In the genomic region with DNA sequence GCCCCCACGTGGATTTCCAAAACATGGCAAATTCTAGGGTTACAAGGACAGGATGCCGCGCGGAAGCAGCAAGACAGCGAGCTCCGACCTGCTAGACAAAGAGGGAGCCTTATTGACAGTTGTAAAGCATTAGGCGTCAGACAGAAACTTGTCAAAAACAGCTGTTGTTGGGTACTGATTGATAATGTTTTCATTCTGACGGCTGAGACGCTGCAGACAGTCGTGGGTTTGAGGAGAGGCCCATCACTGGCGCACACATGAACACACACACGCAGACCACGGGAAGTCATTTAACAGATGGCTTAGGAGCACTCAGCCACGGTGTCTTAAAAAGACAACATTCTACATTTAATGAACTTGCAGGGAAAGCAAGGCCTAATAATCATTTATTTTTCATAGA, we compare ENCODE assay signal across 19 cellular contexts.
DNase-seq lines count a peak whose midpoint lies in the region; ATAC-seq, FAIRE-seq and TF ChIP-seq lines count a peak whose summit lies in the region.
"Had no signal": no experiment of that assay in that cellular context is flagged by ENCODE, and none has a peak within 500 bp of the region (broad histone marks: within the 10 kb centered on the region; RNA-seq: fewer than 3 reads in every experiment).

No MANE protein-coding gene starts in this region.

- no peaks in the 10 kb centered on the region for H3K27me3 ChIP-seq in astrocyte (ENCODE audit: insufficient read depth, low read length)
- H3K27me3 ChIP-seq in neuronal stem cell (ENCODE audit: control insufficient read depth in 3 of 3, insufficient read depth in 3 of 3, low read depth in 1 of 3, low read length in 3 of 3): no peaks in the 10 kb centered on the region
- peaks cover 0 to 2% of the 10 kb centered on the region in 2 donors for H3K27me3 ChIP-seq in aorta (ENCODE audit: control insufficient read depth in 1 of 2, insufficient read depth in 2 of 2, low read length in 1 of 2)
- H3K27me3 ChIP-seq in trophoblast cell (ENCODE audit: insufficient read depth, low read length): no peaks in the 10 kb centered on the region
- H3K27me3 ChIP-seq: brain microvascular endothelial cell, pancreas, sigmoid colon, upper lobe of left lung had no signal

- H4K91ac ChIP-seq in neuronal stem cell (ENCODE audit: low read depth, low read length, poor library complexity) (no peak overlapping the region), trophoblast cell (ENCODE audit: low read depth, low read length) (no peak overlapping the region)

- H3K36me3 ChIP-seq in astrocyte (ENCODE audit: insufficient read depth, low read length): no peaks in the 10 kb centered on the region
- no peaks in the 10 kb centered on the region for H3K36me3 ChIP-seq in neuronal stem cell (replicated peaks in 1 of 2; ENCODE audit: control insufficient read depth in 2 of 2, insufficient read depth in 2 of 2, low read length in 2 of 2)
- H3K36me3 ChIP-seq in aorta (ENCODE audit: control insufficient read depth in 1 of 2, insufficient read depth in 2 of 2, low read length in 1 of 2): no peaks in the 10 kb centered on the region
- H3K36me3 ChIP-seq in trophoblast cell (ENCODE audit: control insufficient read depth in 1 of 2, insufficient read depth in 2 of 2, low read length in 2 of 2): no peaks in the 10 kb centered on the region
- H3K36me3 ChIP-seq: brain microvascular endothelial cell, lower lobe of right lung, sigmoid colon, upper lobe of left lung had no signal

- H2BK120ac ChIP-seq in neuronal stem cell (ENCODE audit: low read depth, low read length) (no peak overlapping the region), trophoblast cell (ENCODE audit: insufficient read depth, low read length, poor library complexity) (no peak overlapping the region)

- H3K4me3 Mint-ChIP-seq in astrocyte (ENCODE audit: unreplicated experiment): no peak overlapping the region
- H3K4me3 Mint-ChIP-seq: activated naive CD8-positive, alpha-beta T cell treated with anti-CD3 and anti-CD28 coated beads, Interleukin-2, amount 10 ng/mL, durations not matched to agents 7 days and 5 days had no signal

- no peaks in the 10 kb centered on the region for H4K20me1 ChIP-seq in astrocyte (ENCODE audit: insufficient read depth, low read length)

- H3K79me2 ChIP-seq in astrocyte (ENCODE audit: insufficient read depth, low read length) (no peaks in the 10 kb centered on the region), trophoblast cell (ENCODE audit: control insufficient read depth, insufficient read depth, low read length, poor library complexity) (no peaks in the 10 kb centered on the region)

- no peaks in the 10 kb centered on the region for H3K27me3 Mint-ChIP-seq in astrocyte (ENCODE audit: low read depth, unreplicated experiment)
- H3K27me3 Mint-ChIP-seq: activated naive CD8-positive, alpha-beta T cell treated with anti-CD3 and anti-CD28 coated beads, Interleukin-2, amount 10 ng/mL, durations not matched to agents 7 days and 5 days had no signal

- H3K18ac ChIP-seq in neuronal stem cell (ENCODE audit: low read length): no peak overlapping the region
- no peak overlapping the region for H3K18ac ChIP-seq in trophoblast cell (ENCODE audit: low read length)

- no CpG with 5 or more reads among the region's 14 CpGs for WGBS in neuronal stem cell (ENCODE audit: extremely low coverage in 2 of 2, insufficient read length in 2 of 2, insufficient replicate concordance in 1 of 2), 2 donors
- 63 to 66% methylated on average over 14 of the region's 14 CpGs for WGBS in aorta, 2 donors
- no CpG with 5 or more reads among the region's 14 CpGs for WGBS in trophoblast cell (ENCODE audit: extremely low coverage, insufficient coverage, insufficient read length)

- no peak overlapping the region for H2AFZ ChIP-seq in astrocyte (ENCODE audit: low read depth, low read length)
- peak overlapping the region; percentile 26 for H2AFZ ChIP-seq in neuronal stem cell (ENCODE audit: low read length)
- no peak overlapping the region for H2AFZ ChIP-seq in trophoblast cell (ENCODE audit: insufficient read depth, low read length, poor library complexity)

- H3K4ac ChIP-seq in neuronal stem cell (ENCODE audit: low read length): no peak overlapping the region
- H3K4ac ChIP-seq in trophoblast cell (ENCODE audit: low read depth, low read length): no peak overlapping the region

- H2BK15ac ChIP-seq in neuronal stem cell (ENCODE audit: low read length): no peak overlapping the region

- peak overlapping the region; percentile 16 for H3K27ac Mint-ChIP-seq in astrocyte (ENCODE audit: unreplicated experiment)
- H3K27ac Mint-ChIP-seq: activated naive CD8-positive, alpha-beta T cell treated with anti-CD3 and anti-CD28 coated beads, Interleukin-2, amount 10 ng/mL, durations not matched to agents 7 days and 5 days had no signal

- H2AK5ac ChIP-seq in neuronal stem cell (ENCODE audit: low read depth, low read length) (no peak overlapping the region), trophoblast cell (ENCODE audit: low read length) (no peak overlapping the region)

- H3K9ac ChIP-seq in astrocyte (ENCODE audit: low read length) (no peak overlapping the region), neuronal stem cell (ENCODE audit: low read depth, low read length, poor library complexity) (no peak overlapping the region), trophoblast cell (ENCODE audit: low read length) (no peak overlapping the region)

- no peaks in the 10 kb centered on the region for H3K36me3 Mint-ChIP-seq in astrocyte (ENCODE audit: low read depth, unreplicated experiment)
- H3K36me3 Mint-ChIP-seq: activated naive CD8-positive, alpha-beta T cell treated with anti-CD3 and anti-CD28 coated beads, Interleukin-2, amount 10 ng/mL, durations not matched to agents 7 days and 5 days had no signal

- no peak overlapping the region for H4K12ac ChIP-seq in trophoblast cell (ENCODE audit: low read depth, low read length)

- H3K4me1 ChIP-seq in astrocyte (ENCODE audit: insufficient read depth, low read length) (no peaks in the 10 kb centered on the region), neuronal stem cell (ENCODE audit: control insufficient read depth in 2 of 2, insufficient read depth in 1 of 2, low read depth in 1 of 2, low read length in 2 of 2) (peaks cover 9 to 13% of the 10 kb centered on the region in 2 donors), aorta (ENCODE audit: control insufficient read depth in 1 of 2, insufficient read depth in 2 of 2, low read length in 2 of 2) (no peaks in the 10 kb centered on the region), trophoblast cell (ENCODE audit: control insufficient read depth in 1 of 2, insufficient read depth in 2 of 2, low read length in 2 of 2) (no peaks in the 10 kb centered on the region)
- H3K4me1 ChIP-seq: lower lobe of right lung, pancreas, sigmoid colon, upper lobe of left lung had no signal

- TF ChIP-seq CTCF in astrocyte (IDR thresholded peaks at IDR 0.05; ENCODE audit: insufficient read depth, low read depth, low read length): no peak

- H2BK5ac ChIP-seq in neuronal stem cell (ENCODE audit: low read length) (no peak overlapping the region), trophoblast cell (ENCODE audit: low read depth, low read length, poor library complexity) (no peak overlapping the region)

- no peak for ATAC-seq in aorta (ENCODE audit: low FRiP score)
- no peak for ATAC-seq in HG02588 (IDR thresholded peaks at IDR 0.05; ENCODE audit: unreplicated experiment)
- ATAC-seq: lower lobe of right lung, pancreas had no signal

- in situ Hi-C loops in KBM-7 (cut with MboI; ENCODE audit: low pct_unique_long_range_greater_than_20kb, low sequenced_read_pairs): no loop called here

- no peak overlapping the region for H4K8ac ChIP-seq in neuronal stem cell (ENCODE audit: low read depth, low read length)
- no peak overlapping the region for H4K8ac ChIP-seq in trophoblast cell (ENCODE audit: low read depth, low read length)

- H2BK12ac ChIP-seq in neuronal stem cell (ENCODE audit: low read length) (no peak overlapping the region), trophoblast cell (ENCODE audit: low read length) (no peak overlapping the region)

- intact Hi-C loops in aorta (cut with DNase I): no loop called here

- DNase-seq in NCI-H446 treated with DMSO at 0.1 percent for 48 hours (lab: John Stamatoyannopoulos, UW): peak; percentile 10
- DNase-seq in NCI-H446 (lab: John Stamatoyannopoulos, UW): no peak
- peak; percentile 51 for DNase-seq in KBM-7
- no peak for DNase-seq in astrocyte (ENCODE audit: low read depth)
- no peak for DNase-seq in neuronal stem cell (ENCODE audit: low spot score)
- no peak for DNase-seq in aorta
- no peak for DNase-seq in trophoblast cell
- DNase-seq: activated naive CD8-positive, alpha-beta T cell treated with anti-CD3 and anti-CD28 coated beads, Interleukin-2, amount 10 ng/mL, durations not matched to agents 7 days and 5 days; brain microvascular endothelial cell; lower lobe of right lung; NCI-H1048; pancreas; SIG-M5; sigmoid colon; upper lobe of left lung had no signal

- H3K79me1 ChIP-seq in neuronal stem cell (ENCODE audit: low read depth, low read length) (no peaks in the 10 kb centered on the region), trophoblast cell (ENCODE audit: low read length) (no peaks in the 10 kb centered on the region)

- H3K4me3 ChIP-seq in astrocyte (ENCODE audit: insufficient read depth, low read depth, low read length) (no peak overlapping the region), neuronal stem cell (ENCODE audit: low read length in 2 of 2) (no peak overlapping the region), aorta (ENCODE audit: low read length in 2 of 2) (no peak overlapping the region), trophoblast cell (ENCODE audit: low read depth, low read length) (no peak overlapping the region)
- H3K4me3 ChIP-seq: coronary artery, lower lobe of right lung, pancreas, sigmoid colon, upper lobe of left lung had no signal

- H3K4me1 Mint-ChIP-seq in astrocyte (ENCODE audit: low read depth, unreplicated experiment): peaks cover 14% of the 10 kb centered on the region
- H3K4me1 Mint-ChIP-seq: activated naive CD8-positive, alpha-beta T cell treated with anti-CD3 and anti-CD28 coated beads, Interleukin-2, amount 10 ng/mL, durations not matched to agents 7 days and 5 days had no signal

- H3K27ac ChIP-seq in astrocyte (ENCODE audit: low read depth, low read length) (no peak overlapping the region), neuronal stem cell (replicated peaks; ENCODE audit: low read length) (no peak overlapping the region), aorta (ENCODE audit: low read depth in 1 of 2, low read length in 2 of 2) (no peak overlapping the region), trophoblast cell (ENCODE audit: low read depth, low read length) (no peak overlapping the region)
- H3K27ac ChIP-seq: 22Rv1, brain microvascular endothelial cell, coronary artery, lower lobe of right lung, pancreas, sigmoid colon, upper lobe of left lung, VCaP had no signal

- no peaks in the 10 kb centered on the region for H3K9me3 ChIP-seq in astrocyte (ENCODE audit: insufficient read depth, low read depth, low read length)
- H3K9me3 ChIP-seq in neuronal stem cell (replicated peaks in 1 of 2; ENCODE audit: control insufficient read depth in 2 of 2, insufficient read depth in 1 of 2, low read depth in 1 of 2, low read length in 2 of 2): no peaks in the 10 kb centered on the region
- no peaks in the 10 kb centered on the region for H3K9me3 ChIP-seq in aorta (ENCODE audit: control insufficient read depth, low read length)
- no peaks in the 10 kb centered on the region for H3K9me3 ChIP-seq in trophoblast cell (ENCODE audit: insufficient read depth, low read depth, low read length)
- H3K9me3 ChIP-seq: lower lobe of right lung, pancreas, sigmoid colon, upper lobe of left lung had no signal

- H3K23ac ChIP-seq in neuronal stem cell (ENCODE audit: low read depth, low read length, poor library complexity): no peak overlapping the region
- H3K23ac ChIP-seq in trophoblast cell (ENCODE audit: low read length): no peak overlapping the region

- H3K9me3 Mint-ChIP-seq in astrocyte (ENCODE audit: unreplicated experiment): no peaks in the 10 kb centered on the region
- H3K9me3 Mint-ChIP-seq: activated naive CD8-positive, alpha-beta T cell treated with anti-CD3 and anti-CD28 coated beads, Interleukin-2, amount 10 ng/mL, durations not matched to agents 7 days and 5 days had no signal

- H3K14ac ChIP-seq in neuronal stem cell (ENCODE audit: low read length) (peak overlapping the region; percentile 33), trophoblast cell (ENCODE audit: low read length) (no peak overlapping the region)

- no peak for FAIRE-seq in astrocyte (lab: Jason Lieb, UNC)
- FAIRE-seq: pancreas had no signal

- H3K4me2 ChIP-seq in astrocyte (ENCODE audit: low read length) (peak overlapping the region; percentile 18), neuronal stem cell (ENCODE audit: insufficient read depth, low read length, poor library complexity, severe bottlenecking) (no peak overlapping the region), trophoblast cell (ENCODE audit: low read length) (no peak overlapping the region)

Comparison
In these comparisons a context has a peak if more than half of its experiments do, and no peak if none do; other contexts are left out.
1. DNase-seq: peak in NCI-H446 treated with DMSO at 0.1 percent for 48 hours (single experiment) and KBM-7 (single experiment); none in NCI-H446 (0 of 2), astrocyte (single experiment), neuronal stem cell (single experiment), aorta (0 of 2) and trophoblast cell (0 of 2).